Comparison of ENCODE assay signal across 16 cellular contexts in the genomic region with DNA sequence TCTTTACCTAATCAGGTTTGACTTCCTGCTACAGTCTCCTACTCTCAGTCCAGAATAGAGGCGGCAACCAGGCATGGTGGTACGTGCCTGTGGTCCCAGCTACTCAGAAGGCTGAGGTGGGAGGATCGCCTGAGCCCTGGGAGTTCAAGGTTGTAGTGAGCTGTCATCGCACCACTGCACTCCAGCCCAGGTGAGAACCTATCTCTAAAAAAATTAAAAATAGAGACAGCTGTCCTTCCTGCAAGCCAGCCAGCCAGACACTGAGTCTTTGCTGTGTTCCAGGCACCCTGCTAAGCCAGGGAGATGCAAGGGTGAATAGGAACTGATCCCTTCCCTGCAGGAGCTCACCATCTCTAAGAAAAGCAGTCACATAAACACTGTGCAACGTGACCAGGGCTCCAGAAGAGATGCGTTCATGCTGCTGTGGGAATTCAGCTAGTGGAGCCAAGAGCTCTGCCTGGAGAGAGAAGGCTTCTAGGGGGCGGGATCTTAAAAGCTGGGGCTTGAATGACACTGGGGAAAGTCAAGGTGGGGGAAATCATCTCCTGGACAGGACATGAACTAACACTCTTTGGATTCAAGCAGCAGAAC. TPM values are rescaled to one million over a fixed set of nuclear protein-coding genes. Genes with fewer than 3 reads are reported as not detected.
DNase-seq lines count a peak whose midpoint lies in the region; ATAC-seq, FAIRE-seq and TF ChIP-seq lines count a peak whose summit lies in the region.
"Had no signal": no experiment of that assay in that cellular context is flagged by ENCODE, and none has a peak within 500 bp of the region (broad histone marks: within the 10 kb centered on the region; RNA-seq: fewer than 3 reads in every experiment).

No MANE protein-coding gene starts in this region.

- H3K9ac ChIP-seq in IMR-90 (ENCODE audit: low read depth, low read length) (no peak overlapping the region), OCI-LY1 (ENCODE audit: low read length) (no peak overlapping the region)

- ATAC-seq in IMR-90 (ENCODE audit: low read depth) (no peak), left lobe of liver (no peak), HG02885 (IDR thresholded peaks at IDR 0.05; ENCODE audit: poor library complexity, unreplicated experiment) (no peak), gastroesophageal sphincter (no peak), HG03354 (IDR thresholded peaks at IDR 0.05; ENCODE audit: poor library complexity, severe bottlenecking, unreplicated experiment) (no peak)

- H4K91ac ChIP-seq in IMR-90 (ENCODE audit: insufficient read depth, low read depth, low read length), result no peak overlapping the region

- TF ChIP-seq EP300 in gastroesophageal sphincter (IDR thresholded peaks at IDR 0.05), result no peak

- no peak overlapping the region for H4K8ac ChIP-seq in IMR-90 (ENCODE audit: low read depth in 2 of 2, low read length in 2 of 2)

- H3K9me3 ChIP-seq in IMR-90 (ENCODE audit: control insufficient read depth, insufficient read depth, low read length) (no peaks in the 10 kb centered on the region), OCI-LY1 (ENCODE audit: low read length) (no peaks in the 10 kb centered on the region), gastroesophageal sphincter (no peaks in the 10 kb centered on the region)
- H3K9me3 ChIP-seq: Caco-2 had no signal

- H2BK120ac ChIP-seq in IMR-90 (ENCODE audit: low read depth, low read length), result no peak overlapping the region

- H3K9me1 ChIP-seq in IMR-90 (ENCODE audit: insufficient read depth, low read length), result no peaks in the 10 kb centered on the region

- no peak for DNase-seq in GM18507 (ENCODE audit: extremely low spot score, insufficient read length, low read depth)
- no peak for DNase-seq in IMR-90
- peak; percentile 21 for DNase-seq in left lobe of liver (ENCODE audit: low spot score)
- DNase-seq in stimulated activated CD4-positive, alpha-beta T cell treated with anti-CD3 and anti-CD28 coated beads, Interleukin-15, amount 100 ng/mL, for 24 hours, result no peak
- DNase-seq: Caco-2; Karpas-422; NCI-H1105; NCI-H187; NCI-H524 treated with DMSO at 0.1 percent for 48 hours; NK-92 treated with Interleukin-12 subunit alpha and Interleukin-12 subunit beta, amount 100 ng/mL, for 24 hours; T-helper 2 cell had no signal

- H3K18ac ChIP-seq in IMR-90 (ENCODE audit: low read depth, low read length), result no peak overlapping the region

- H3K56ac ChIP-seq in IMR-90 (ENCODE audit: extremely low read depth, insufficient read depth, low read length), result no peak overlapping the region

- H3K79me1 ChIP-seq in IMR-90 (ENCODE audit: low read depth in 1 of 2, low read length in 2 of 2), result no peaks in the 10 kb centered on the region

- peaks cover 35% of the 10 kb centered on the region for H3K27me3 ChIP-seq in IMR-90 (ENCODE audit: control insufficient read depth, insufficient read depth, low read length)
- H3K27me3 ChIP-seq in OCI-LY1 (ENCODE audit: insufficient read depth, low read length), result no peaks in the 10 kb centered on the region
- H3K27me3 ChIP-seq in gastroesophageal sphincter, result peaks cover 30% of the 10 kb centered on the region

- no peaks in the 10 kb centered on the region for H3K9me2 ChIP-seq in OCI-LY1 (ENCODE audit: low read depth, low read length)

- H3K4me1 ChIP-seq in IMR-90 (ENCODE audit: control insufficient read depth, insufficient read depth, low read length) (no peaks in the 10 kb centered on the region), OCI-LY1 (ENCODE audit: insufficient read depth, low read length, severe bottlenecking) (peaks cover 18% of the 10 kb centered on the region), gastroesophageal sphincter (peaks cover 0 to 3% (median 0%) of the 10 kb centered on the region in 3 donors)
- H3K4me1 ChIP-seq: Caco-2 had no signal

- H3K4me3 ChIP-seq in IMR-90 (ENCODE audit: insufficient read depth, low read depth, low read length) (no peak overlapping the region), OCI-LY1 (ENCODE audit: low read depth, low read length, poor library complexity, severe bottlenecking) (no peak overlapping the region), gastroesophageal sphincter (no peak overlapping the region)

- CTCF ChIA-PET in IMR-90 (lab: Yijun Ruan, JAX), result interaction anchor here (2.4 to 4.1 kb wide), 2 partner anchors 10 to 135 kb away, joined by 10 to 24 read pairs; no protein-coding TSS in a partner anchor

- TF ChIP-seq POLR2A in IMR-90 (IDR thresholded peaks at IDR 0.05; ENCODE audit: low read depth, low read length), result no peak
- no peak for TF ChIP-seq POLR2A in gastroesophageal sphincter (IDR thresholded peaks at IDR 0.05)

- intact Hi-C loops in IMR-90 (cut with micrococcal nuclease), result no loop called here

- H3F3A ChIP-seq in OCI-LY1 (ENCODE audit: insufficient read depth, low read length), result no peaks in the 10 kb centered on the region

- H2BK15ac ChIP-seq in IMR-90 (ENCODE audit: low read depth, low read length), result no peak overlapping the region

- H2AFZ ChIP-seq in IMR-90 (replicated peaks; ENCODE audit: low read length, poor library complexity) (no peak overlapping the region), OCI-LY1 (ENCODE audit: low read length) (no peak overlapping the region)

- H3K14ac ChIP-seq in IMR-90 (replicated peaks; ENCODE audit: low read depth, low read length), result no peak overlapping the region

- H3K36me3 ChIP-seq in IMR-90 (ENCODE audit: control insufficient read depth, insufficient read depth, low read length) (no peaks in the 10 kb centered on the region), OCI-LY1 (ENCODE audit: insufficient read depth, low read length) (no peaks in the 10 kb centered on the region), gastroesophageal sphincter (no peaks in the 10 kb centered on the region)

- dilution Hi-C loops in IMR-90 (cut with HindIII; ENCODE audit: low sequenced_read_pairs, unreplicated experiment), result no loop called here

- peak; percentile 21 for FAIRE-seq in GM18507 (lab: Jason Lieb, UNC)

- H2AK5ac ChIP-seq in IMR-90 (ENCODE audit: low read depth, low read length), result no peak overlapping the region

- H4K20me1 ChIP-seq in IMR-90 (ENCODE audit: insufficient read depth, low read length) (no peaks in the 10 kb centered on the region), OCI-LY1 (ENCODE audit: insufficient read depth, low read length) (no peaks in the 10 kb centered on the region)

- H3K4ac ChIP-seq in IMR-90 (ENCODE audit: low read depth, low read length), result no peak overlapping the region

- no peak overlapping the region for H2BK5ac ChIP-seq in IMR-90 (ENCODE audit: low read depth, low read length, poor library complexity, severe bottlenecking)

- H3K4me2 ChIP-seq in IMR-90 (ENCODE audit: low read depth, low read length), result no peak overlapping the region
- H3K4me2 ChIP-seq in OCI-LY1 (ENCODE audit: low read length), result peak overlapping the region; percentile 8; the same call in 1 of the 2 replicates

- H2AK9ac ChIP-seq in IMR-90 (replicated peaks; ENCODE audit: low read depth, low read length, poor library complexity), result peak overlapping the region; percentile 24

- H3K23ac ChIP-seq in IMR-90 (ENCODE audit: low read depth, low read length), result no peak overlapping the region

- no CpG with 5 or more reads among the region's 7 CpGs for WGBS in IMR-90 (ENCODE audit: extremely low coverage in 2 of 2, insufficient read length in 1 of 2), 2 experiments
- 37% methylated on average over 3 of the region's 7 CpGs; no CpG with 5 or more reads in 1 of the 2 donors for WGBS in gastroesophageal sphincter (ENCODE audit: low coverage in 1 of 2), 2 donors

- in situ Hi-C loops in IMR-90 (cut with MboI; ENCODE audit: low sequenced_read_pairs), result loop anchor here (10.0 kb wide), 1 partner anchor 133 kb away; no protein-coding TSS in a partner anchor

- TF ChIP-seq CTCF in IMR-90 (conservative IDR thresholded peaks at IDR 0.05; ENCODE audit: low read depth, low read length) (no peak), OCI-LY1 (IDR thresholded peaks at IDR 0.05; ENCODE audit: low read length) (no peak), gastroesophageal sphincter (IDR thresholded peaks at IDR 0.05) (no peak)

- no peak overlapping the region for H3K27ac ChIP-seq in IMR-90 (ENCODE audit: insufficient read depth, low read length)
- H3K27ac ChIP-seq in OCI-LY1 (ENCODE audit: low read depth, low read length, poor library complexity, severe bottlenecking), result peak overlapping the region; percentile 79
- no peak overlapping the region for H3K27ac ChIP-seq in gastroesophageal sphincter
- H3K27ac ChIP-seq: RWPE1 had no signal

- no TSS peak for BruUV-seq in IMR-90 (replicated peaks; lab: Mats Ljungman, UMichigan)

- no peaks in the 10 kb centered on the region for H3K79me2 ChIP-seq in OCI-LY1 (ENCODE audit: insufficient read depth, low read length)

- H4K5ac ChIP-seq in IMR-90 (ENCODE audit: low read depth, low read length), result no peak overlapping the region

- no peak overlapping the region for H2BK20ac ChIP-seq in IMR-90 (ENCODE audit: low read depth, low read length)

- POLR2A ChIA-PET in IMR-90 (lab: Charles Lee; ENCODE audit: unreplicated experiment), result no interaction called here

- TF ChIP-seq RAD21 in IMR-90 (IDR thresholded peaks at IDR 0.05; ENCODE audit: low read length), result no peak

TF ChIP-seq in IMR-90, 13 proteins besides CTCF, POLR2A, EP300 and RAD21 (continues in another document):
- TF ChIP-seq, protein P1, sequence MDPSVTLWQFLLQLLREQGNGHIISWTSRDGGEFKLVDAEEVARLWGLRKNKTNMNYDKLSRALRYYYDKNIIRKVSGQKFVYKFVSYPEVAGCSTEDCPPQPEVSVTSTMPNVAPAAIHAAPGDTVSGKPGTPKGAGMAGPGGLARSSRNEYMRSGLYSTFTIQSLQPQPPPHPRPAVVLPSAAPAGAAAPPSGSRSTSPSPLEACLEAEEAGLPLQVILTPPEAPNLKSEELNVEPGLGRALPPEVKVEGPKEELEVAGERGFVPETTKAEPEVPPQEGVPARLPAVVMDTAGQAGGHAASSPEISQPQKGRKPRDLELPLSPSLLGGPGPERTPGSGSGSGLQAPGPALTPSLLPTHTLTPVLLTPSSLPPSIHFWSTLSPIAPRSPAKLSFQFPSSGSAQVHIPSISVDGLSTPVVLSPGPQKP (IDR thresholded peaks at IDR 0.05; ENCODE audit: borderline replicate concordance, low read depth, low read length), result no peak
- TF ChIP-seq CEBPB (IDR thresholded peaks at IDR 0.05; ENCODE audit: low read depth, low read length), result no peak
- TF ChIP-seq MAZ (IDR thresholded peaks at IDR 0.05; ENCODE audit: borderline replicate concordance, low read depth, low read length), result no peak
- no peak for TF ChIP-seq BHLHE40 (IDR thresholded peaks at IDR 0.05; ENCODE audit: low read depth, low read length)
- no peak for TF ChIP-seq MAFK (IDR thresholded peaks at IDR 0.05; ENCODE audit: low read depth, low read length)
- TF ChIP-seq CHD1 (IDR thresholded peaks at IDR 0.05; ENCODE audit: low read depth, low read length), result no peak
- no peak for TF ChIP-seq MXI1 (IDR thresholded peaks at IDR 0.05; ENCODE audit: borderline replicate concordance, low read depth, low read length)
- TF ChIP-seq RCOR1 (IDR thresholded peaks at IDR 0.05; ENCODE audit: insufficient replicate concordance, low read length), result no peak

RNA-seq across cellular contexts. Expression of a gene that starts 22.1 kb away (rescaled TPM):
- total RNA-seq in IMR-90 (2012; rRNA removed) (under 0.01 TPM in 1 of 2 replicates, not detected in the other), left lobe of liver (0.08 TPM), gastroesophageal sphincter (under 1 TPM in 2 of 4 donors, not detected in 2; 0.04 to 0.13 TPM)
- polyA plus RNA-seq in IMR-90 (2012; rRNA removed), result under 0.01 and 0.03 TPM in 2 replicates
- 0.01 and 0.02 TPM in 2 replicates for polyA plus RNA-seq in IMR-90 (2012; cell fraction: cytosol; rRNA removed)
- 0.08 TPM in 2 replicates for polyA plus RNA-seq in IMR-90 (2012; cell fraction: nucleus; rRNA removed; ENCODE audit: low replicate concordance)
